In the genomic region with DNA sequence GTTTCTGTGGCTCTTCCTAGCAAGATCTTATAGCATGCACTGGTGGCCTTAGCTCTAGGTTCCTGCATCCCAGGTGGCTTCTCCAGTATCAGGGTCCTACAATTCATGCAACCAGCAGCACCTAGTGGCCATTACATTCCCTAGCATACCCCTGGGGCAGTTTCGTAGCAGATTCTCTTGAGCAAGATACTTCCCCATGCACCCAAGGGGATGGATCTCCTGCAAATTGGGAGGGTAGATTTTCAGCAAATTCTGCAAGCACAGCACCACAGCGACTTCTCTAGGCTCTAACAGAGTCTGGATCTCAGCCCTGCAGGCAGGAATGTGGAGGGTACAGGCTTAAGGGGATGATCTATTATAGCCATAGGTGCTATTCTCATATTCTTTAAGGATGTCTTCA, we compare ENCODE assay signal across 9 cellular contexts. TPM values are rescaled to one million over a fixed set of nuclear protein-coding genes. Genes with fewer than 3 reads are reported as not detected.
DNase-seq lines count a peak whose midpoint lies in the region; ATAC-seq, FAIRE-seq and TF ChIP-seq lines count a peak whose summit lies in the region.
"Had no signal": no experiment of that assay in that cellular context is flagged by ENCODE, and none has a peak within 500 bp of the region (broad histone marks: within the 10 kb centered on the region; RNA-seq: fewer than 3 reads in every experiment).

No MANE protein-coding gene starts in this region.

- H4K20me1 ChIP-seq in DND-41 (ENCODE audit: insufficient read depth, low read length) (no peaks in the 10 kb centered on the region), Karpas-422 (ENCODE audit: insufficient read depth, low read depth, low read length) (no peaks in the 10 kb centered on the region), K562 (replicated peaks; ENCODE audit: control insufficient read depth, insufficient read depth, low read length) (no peaks in the 10 kb centered on the region)

- H2AFZ ChIP-seq in DND-41 (ENCODE audit: low read depth, low read length): no peak overlapping the region
- H2AFZ ChIP-seq in Karpas-422 (ENCODE audit: low read length): no peak overlapping the region
- no peak overlapping the region for H2AFZ ChIP-seq in K562 (ENCODE audit: low read depth, low read length)
- H2AFZ ChIP-seq in neuronal stem cell (ENCODE audit: low read length): no peak overlapping the region

- H3K36me3 ChIP-seq in DND-41 (ENCODE audit: insufficient read depth, low read length): peaks cover 43% of the 10 kb centered on the region
- H3K36me3 ChIP-seq in Karpas-422 (ENCODE audit: insufficient read depth, low read length): peaks cover 58% of the 10 kb centered on the region
- no peaks in the 10 kb centered on the region for H3K36me3 ChIP-seq in K562 (ENCODE audit: control insufficient read depth, insufficient read depth, low read length)
- peaks cover 0 to 8% of the 10 kb centered on the region in 2 donors for H3K36me3 ChIP-seq in neuronal stem cell (replicated peaks in 1 of 2; ENCODE audit: control insufficient read depth in 2 of 2, insufficient read depth in 2 of 2, low read length in 2 of 2)

- H3K18ac ChIP-seq in neuronal stem cell (ENCODE audit: low read length): no peak overlapping the region

- FAIRE-seq in K562 (lab: Jason Lieb, UNC): peak; percentile 80

- 15% methylated on average over 2 of the region's 2 CpGs for WGBS in K562 (ENCODE audit: insufficient coverage, low coverage, missing lambda C conversion rate)
- WGBS in neuronal stem cell (ENCODE audit: extremely low coverage in 2 of 2, insufficient read length in 2 of 2, insufficient replicate concordance in 1 of 2), 2 donors: no CpG with 5 or more reads among the region's 2 CpGs

- H4K91ac ChIP-seq in neuronal stem cell (ENCODE audit: low read depth, low read length, poor library complexity): no peak overlapping the region

- DNase-seq in DND-41 (peak; percentile 24), Karpas-422 (peak; percentile 72), K562 (ENCODE audit: extremely low read depth in 1 of 4, low spot score in 3 of 4) (peak; percentile 46 to 66 (median 50)), neuronal stem cell (ENCODE audit: low spot score) (peak; percentile 9), GM19238 (ENCODE audit: insufficient read length, low spot score) (no peak), AG20443 (ENCODE audit: low spot score) (no peak), hypothalamus (lab: John Stamatoyannopoulos, UW) (no peak)
- DNase-seq: T-cell had no signal

- H3K4me3 ChIP-seq in DND-41 (ENCODE audit: low read depth in 1 of 2, low read length in 2 of 2) (no peak overlapping the region), Karpas-422 (ENCODE audit: low read length) (no peak overlapping the region), K562 (no peak overlapping the region), neuronal stem cell (ENCODE audit: low read length in 2 of 2) (no peak overlapping the region)

- H3K9ac ChIP-seq in DND-41 (ENCODE audit: low read depth, low read length): no peak overlapping the region
- no peak overlapping the region for H3K9ac ChIP-seq in Karpas-422 (ENCODE audit: low read length)
- no peak overlapping the region for H3K9ac ChIP-seq in K562 (ENCODE audit: insufficient read depth in 1 of 2, low read depth in 2 of 2, low read length in 2 of 2)
- H3K9ac ChIP-seq in neuronal stem cell (ENCODE audit: low read depth, low read length, poor library complexity): no peak overlapping the region

- no peak for TF ChIP-seq POLR2A in K562 (conservative IDR thresholded peaks at IDR 0.05)

- no peak overlapping the region for H2BK12ac ChIP-seq in neuronal stem cell (ENCODE audit: low read length)

- no peaks in the 10 kb centered on the region for H3K9me1 ChIP-seq in K562 (ENCODE audit: control insufficient read depth, insufficient read depth, low read length)

- H3K9me3 ChIP-seq in DND-41 (ENCODE audit: insufficient read depth, low read length, severe bottlenecking): no peaks in the 10 kb centered on the region
- H3K9me3 ChIP-seq in Karpas-422 (ENCODE audit: low read length): no peaks in the 10 kb centered on the region
- H3K9me3 ChIP-seq in K562 (replicated peaks; ENCODE audit: control insufficient read depth, insufficient read depth, low read depth, low read length): no peaks in the 10 kb centered on the region
- peaks cover 0 to 2% of the 10 kb centered on the region in 2 donors for H3K9me3 ChIP-seq in neuronal stem cell (replicated peaks in 1 of 2; ENCODE audit: control insufficient read depth in 2 of 2, insufficient read depth in 1 of 2, low read depth in 1 of 2, low read length in 2 of 2)

- H2BK15ac ChIP-seq in neuronal stem cell (ENCODE audit: low read length): no peak overlapping the region

- no peak overlapping the region for H3K4ac ChIP-seq in neuronal stem cell (ENCODE audit: low read length)

- no peak overlapping the region for H2BK5ac ChIP-seq in neuronal stem cell (ENCODE audit: low read length)

- TF ChIP-seq CTCF in DND-41 (IDR thresholded peaks at IDR 0.05; ENCODE audit: borderline replicate concordance, extremely low read depth, low read length, poor library complexity, severe bottlenecking) (peak; percentile 66), K562 (IDR thresholded peaks at IDR 0.05 in 2 of 3, conservative IDR thresholded peaks at IDR 0.05 in 1 of 3; ENCODE audit: insufficient read depth in 2 of 3, low read depth in 1 of 3, low read length in 3 of 3) (peak; percentile 78 to 82 (median 79))

- CTCF ChIA-PET in K562 (lab: Yijun Ruan, JAX; ENCODE audit: low intra/inter-chr PET ratio): interaction anchor here (0.5 to 1.6 kb wide), 4 partner anchors 410 to 952 kb away, joined by 3 to 6 read pairs (median 4); no protein-coding TSS in a partner anchor

- H2BK120ac ChIP-seq in neuronal stem cell (ENCODE audit: low read depth, low read length): no peak overlapping the region

- H3K9me2 ChIP-seq in Karpas-422 (replicated peaks; ENCODE audit: insufficient read depth, low read length): no peaks in the 10 kb centered on the region

- H2AK5ac ChIP-seq in neuronal stem cell (ENCODE audit: low read depth, low read length): no peak overlapping the region

- no peaks in the 10 kb centered on the region for H3K79me2 ChIP-seq in DND-41 (ENCODE audit: insufficient read depth, low read length)
- H3K79me2 ChIP-seq in Karpas-422 (ENCODE audit: low read length): peaks cover 21% of the 10 kb centered on the region
- no peaks in the 10 kb centered on the region for H3K79me2 ChIP-seq in K562 (ENCODE audit: control insufficient read depth, insufficient read depth, low read length)

- H3K4me1 ChIP-seq in DND-41 (ENCODE audit: insufficient read depth, low read length) (no peaks in the 10 kb centered on the region), Karpas-422 (ENCODE audit: low read length) (0 out of 2 replicates have a peak, but pooled peaks cover 4% of the 10 kb centered on the region), K562 (replicated peaks in 1 of 2; ENCODE audit: control insufficient read depth in 2 of 2, insufficient read depth in 2 of 2, low read length in 2 of 2) (no peaks in the 10 kb centered on the region), neuronal stem cell (ENCODE audit: control insufficient read depth in 2 of 2, insufficient read depth in 1 of 2, low read depth in 1 of 2, low read length in 2 of 2) (no peaks in the 10 kb centered on the region)

- TF ChIP-seq EP300 in K562 (IDR thresholded peaks at IDR 0.05; ENCODE audit: low read length): no peak

- no peak overlapping the region for H3K23ac ChIP-seq in neuronal stem cell (ENCODE audit: low read depth, low read length, poor library complexity)

- no peak overlapping the region for H3K14ac ChIP-seq in neuronal stem cell (ENCODE audit: low read length)

- POLR2A ChIA-PET in K562 (lab: Yijun Ruan, JAX): interaction anchor here (0.6 to 1.1 kb wide), 3 partner anchors 11 to 559 kb away, joined by 3 to 4 read pairs (median 3); no protein-coding TSS in a partner anchor

- no peaks in the 10 kb centered on the region for H3K79me1 ChIP-seq in neuronal stem cell (ENCODE audit: low read depth, low read length)

- H4K8ac ChIP-seq in neuronal stem cell (ENCODE audit: low read depth, low read length): no peak overlapping the region

- TF ChIP-seq RAD21 in K562 (CRISPR knock-in tag; conservative IDR thresholded peaks at IDR 0.05 in 1 of 2, IDR thresholded peaks at IDR 0.05 in 1 of 2): peak; percentile 51 to 70

- intact Hi-C loops in K562 (cut with micrococcal nuclease): loop anchor here (1.0 kb wide), 1 partner anchor 412 kb away; no protein-coding TSS in a partner anchor

- BruUV-seq in K562 (replicated peaks; lab: Mats Ljungman, UMichigan): no TSS peak

- H3K27ac ChIP-seq in DND-41 (ENCODE audit: low read length): no peak overlapping the region
- no peak overlapping the region for H3K27ac ChIP-seq in Karpas-422 (ENCODE audit: low read length)
- no peak overlapping the region for H3K27ac ChIP-seq in K562 (ENCODE audit: extremely low read depth, low read depth, low read length)
- no peak overlapping the region for H3K27ac ChIP-seq in neuronal stem cell (replicated peaks; ENCODE audit: low read length)

- no peak overlapping the region for H3K4me2 ChIP-seq in DND-41 (ENCODE audit: insufficient read depth, low read length)
- H3K4me2 ChIP-seq in Karpas-422 (ENCODE audit: low read depth, low read length, poor library complexity, severe bottlenecking): no peak overlapping the region
- H3K4me2 ChIP-seq in K562 (ENCODE audit: insufficient read depth, low read length): no peak overlapping the region
- no peak overlapping the region for H3K4me2 ChIP-seq in neuronal stem cell (ENCODE audit: insufficient read depth, low read length, poor library complexity, severe bottlenecking)

- ATAC-seq in DND-41 (ENCODE audit: insufficient read depth, low read depth): peak; percentile 91
- peak; percentile 94 for ATAC-seq in GM19351 (IDR thresholded peaks at IDR 0.05; ENCODE audit: unreplicated experiment)
- ATAC-seq in K562: peak; percentile 99

- in situ Hi-C loops in K562 (cut with MboI): no loop called here

- H3K27me3 ChIP-seq in DND-41 (ENCODE audit: insufficient read depth, low read length, poor library complexity) (no peaks in the 10 kb centered on the region), Karpas-422 (ENCODE audit: low read length) (no peaks in the 10 kb centered on the region), K562 (ENCODE audit: control insufficient read depth in 2 of 2, insufficient read depth in 2 of 2, low read length in 2 of 2) (no peaks in the 10 kb centered on the region), neuronal stem cell (ENCODE audit: control insufficient read depth in 3 of 3, insufficient read depth in 3 of 3, low read depth in 1 of 3, low read length in 3 of 3) (no peaks in the 10 kb centered on the region)

RNA-seq across cellular contexts. Expression of a gene that starts 13.1 kb away (rescaled TPM):
- 0.97 and 1.4 TPM in 2 replicates for total RNA-seq in Karpas-422 (2014; rRNA removed; shearing (Covaris generic); ENCODE audit: low replicate concordance)
- total RNA-seq in K562 (2011; cell fraction: chromatin; rRNA removed; ENCODE audit: low replicate concordance): 1.2 and 3.1 TPM in 2 replicates
- total RNA-seq in K562 (2011; cell fraction: nucleolus; rRNA removed): 1.1 and 1.5 TPM in 2 replicates
- 2.4 and 2.8 TPM in 2 replicates for total RNA-seq in K562 (2011; cell fraction: nucleoplasm; rRNA removed)
- total RNA-seq in K562 (2014; rRNA removed) (0.86 TPM in 1 of 2 replicates, not detected in the other), K562 (2014; rRNA removed; fragmentation: Illumina TruSeq; extraction: Trizol) (0.51 and 1.3 TPM in 2 replicates), K562 (2015; rRNA removed; fragmentation: Illumina TruSeq; extraction: Trizol) (0.23 and 0.33 TPM in 2 replicates), K562 (2021) (0.42 and 0.78 TPM in 2 replicates)
- polyA plus RNA-seq in K562 (2011; rRNA removed) (1.2 and 1.3 TPM in 2 replicates), K562 (2014; fragmentation: Illumina TruSeq; extraction: Trizol) (0.19 and 0.22 TPM in 2 replicates), K562 (2014; fragmentation: Nextera tagmentation; extraction: Ambion mirVana) (under 1 TPM; 0.21 to 0.92 TPM), K562 (2014; rRNA removed) (0.48 TPM in 1 of 2 replicates, not detected in the other)
- 0.54 and 0.77 TPM in 2 replicates for polyA plus RNA-seq in K562 (2011; cell fraction: cytosol; rRNA removed)
- 1.3 and 2.7 TPM in 2 replicates for polyA plus RNA-seq in K562 (2011; cell fraction: nucleus; rRNA removed)
- 0.30 and 0.72 TPM in 2 replicates for polyA plus RNA-seq in K562 (2012)
- polyA minus RNA-seq in K562 (2011; rRNA and poly(A)+ RNA removed): 1.5 TPM in 2 replicates
- polyA minus RNA-seq in K562 (2011; cell fraction: cytosol; rRNA and poly(A)+ RNA removed): 1.2 TPM in 1 of 2 replicates, not detected in the other
- polyA minus RNA-seq in K562 (2011; cell fraction: nucleus; rRNA and poly(A)+ RNA removed): 1.2 and 2.3 TPM in 2 replicates
- polyA plus RNA-seq in neuronal stem cell (2013, experiment 1 of 2): 1.6 TPM
- 1.6 TPM for polyA plus RNA-seq in neuronal stem cell (2013, experiment 2 of 2)

RNA-seq across cellular contexts. Expression of a gene that starts 44.0 kb away (rescaled TPM):
- total RNA-seq in Karpas-422 (2014; rRNA removed; shearing (Covaris generic); ENCODE audit: low replicate concordance): 78.8 and 91.0 TPM in 2 replicates
- 9.8 and 17.5 TPM in 2 replicates for total RNA-seq in K562 (2011; cell fraction: chromatin; rRNA removed; ENCODE audit: low replicate concordance)
- total RNA-seq in K562 (2011; cell fraction: nucleolus; rRNA removed): 7.9 and 8.5 TPM in 2 replicates
- 10.6 and 18.2 TPM in 2 replicates for total RNA-seq in K562 (2011; cell fraction: nucleoplasm; rRNA removed)
- total RNA-seq in K562 (2014; rRNA removed) (11.4 and 13.5 TPM in 2 replicates), K562 (2014; rRNA removed; fragmentation: Illumina TruSeq; extraction: Trizol) (13.4 and 14.0 TPM in 2 replicates), K562 (2015; rRNA removed; fragmentation: Illumina TruSeq; extraction: Trizol) (11.3 and 11.4 TPM in 2 replicates), K562 (2021) (14.6 and 15.0 TPM in 2 replicates)
- polyA plus RNA-seq in K562 (2011; rRNA removed) (7.6 and 10.2 TPM in 2 replicates), K562 (2014; fragmentation: Illumina TruSeq; extraction: Trizol) (13.3 TPM in 2 replicates), K562 (2014; fragmentation: Nextera tagmentation; extraction: Ambion mirVana) (1 to 10 TPM; 6.6 to 8.3 TPM), K562 (2014; rRNA removed) (10.5 and 13.5 TPM in 2 replicates)
- polyA plus RNA-seq in K562 (2011; cell fraction: cytosol; rRNA removed): 5.2 and 6.0 TPM in 2 replicates
- polyA plus RNA-seq in K562 (2011; cell fraction: nucleus; rRNA removed): 8.2 and 8.7 TPM in 2 replicates
- polyA plus RNA-seq in K562 (2012): 8.5 and 10.6 TPM in 2 replicates
- 16.3 and 17.4 TPM in 2 replicates for polyA minus RNA-seq in K562 (2011; rRNA and poly(A)+ RNA removed)
- 4.3 and 8.2 TPM in 2 replicates for polyA minus RNA-seq in K562 (2011; cell fraction: cytosol; rRNA and poly(A)+ RNA removed)
- 11.0 and 14.1 TPM in 2 replicates for polyA minus RNA-seq in K562 (2011; cell fraction: nucleus; rRNA and poly(A)+ RNA removed)
- polyA plus RNA-seq in neuronal stem cell (2013, experiment 1 of 2): 11.1 TPM
- polyA plus RNA-seq in neuronal stem cell (2013, experiment 2 of 2): 11.1 TPM

Comparison
In these comparisons a context has a peak if more than half of its experiments do, and no peak if none do; other contexts are left out.
1. DNase-seq: peak in DND-41 (single experiment), Karpas-422 (single experiment), K562 (4 of 4) and neuronal stem cell (single experiment); none in GM19238 (single experiment), AG20443 (single experiment) and hypothalamus (0 of 51).
2. Peak in every context shown above with its lines, with median percentiles within 50 percentile points of each other: ATAC-seq.